13 cellular contexts compared by ENCODE assay signal in genomic region chr6:169263836-169264608, GRCh38. TPM values are rescaled to one million over a fixed set of nuclear protein-coding genes. Genes with fewer than 3 reads are reported as not detected.
DNase-seq lines count a peak whose midpoint lies in the region; ATAC-seq and TF ChIP-seq lines count a peak whose summit lies in the region.
"Had no signal": no experiment of that assay in that cellular context is flagged by ENCODE, and none has a peak within 500 bp of the region (broad histone marks: within the 10 kb centered on the region; RNA-seq: fewer than 3 reads in every experiment).

No MANE protein-coding gene starts in this region.

- no peak overlapping the region for H3K4me3 Mint-ChIP-seq in glutamatergic neuron (ENCODE audit: unreplicated experiment)
- H3K4me3 Mint-ChIP-seq in activated CD4-positive, alpha-beta memory T cell treated with anti-CD3 and anti-CD28 coated beads for 36 hours, result no peak overlapping the region
- H3K4me3 Mint-ChIP-seq: IgD-negative memory B cell; stimulated activated effector memory CD8-positive, alpha-beta T cell treated with anti-CD3 and anti-CD28 coated beads, Interleukin-12 subunit alpha, Interleukin-12 subunit beta, amount 100 ng/mL, for 72 hours had no signal

- no peak overlapping the region for H3K4me3 ChIP-seq in heart left ventricle
- H3K4me3 ChIP-seq in right atrium auricular region, result no peak overlapping the region
- H3K4me3 ChIP-seq in transverse colon, result no peak overlapping the region
- H3K4me3 ChIP-seq: skin epidermis had no signal

- intact Hi-C loops in heart left ventricle (cut with DNase I), result no loop called here
- intact Hi-C loops in transverse colon (cut with DNase I; ENCODE audit: low total_unique reads), result no loop called here
- intact Hi-C loops in activated CD4-positive, alpha-beta memory T cell treated with anti-CD3 and anti-CD28 coated beads for 36 hours (cut with micrococcal nuclease), result no loop called here

- no peak for TF ChIP-seq CTCF in heart left ventricle (IDR thresholded peaks at IDR 0.05)
- TF ChIP-seq CTCF in right atrium auricular region (IDR thresholded peaks at IDR 0.05), result no peak
- TF ChIP-seq CTCF in RWPE1 (conservative IDR thresholded peaks at IDR 0.05; ENCODE audit: low read depth), result no peak
- no peak for TF ChIP-seq CTCF in glutamatergic neuron (IDR thresholded peaks at IDR 0.05; ENCODE audit: partially characterized antibody, unreplicated experiment)
- TF ChIP-seq CTCF in transverse colon (IDR thresholded peaks at IDR 0.05), result no peak
- TF ChIP-seq CTCF in GM10266 (IDR thresholded peaks at IDR 0.05; ENCODE audit: control insufficient read depth, insufficient read depth, low read depth, missing control alignments), result no peak

- H3K27me3 Mint-ChIP-seq in glutamatergic neuron (ENCODE audit: unreplicated experiment), result peaks cover 7% of the 10 kb centered on the region
- peaks cover 3% of the 10 kb centered on the region for H3K27me3 Mint-ChIP-seq in activated CD4-positive, alpha-beta memory T cell treated with anti-CD3 and anti-CD28 coated beads for 36 hours
- H3K27me3 Mint-ChIP-seq: IgD-negative memory B cell had no signal

- H3K36me3 ChIP-seq in heart left ventricle, result no peaks in the 10 kb centered on the region
- no peaks in the 10 kb centered on the region for H3K36me3 ChIP-seq in right atrium auricular region
- no peaks in the 10 kb centered on the region for H3K36me3 ChIP-seq in transverse colon

- H3K36me3 Mint-ChIP-seq in glutamatergic neuron (ENCODE audit: unreplicated experiment), result peaks cover 5% of the 10 kb centered on the region
- H3K36me3 Mint-ChIP-seq in activated CD4-positive, alpha-beta memory T cell treated with anti-CD3 and anti-CD28 coated beads for 36 hours, result no peaks in the 10 kb centered on the region
- H3K36me3 Mint-ChIP-seq: IgD-negative memory B cell; stimulated activated effector memory CD8-positive, alpha-beta T cell treated with anti-CD3 and anti-CD28 coated beads, Interleukin-12 subunit alpha, Interleukin-12 subunit beta, amount 100 ng/mL, for 72 hours had no signal

- CTCF ChIA-PET in RWPE1 (lab: Yijun Ruan, JAX), result no interaction called here
- CTCF ChIA-PET in activated CD4-positive, alpha-beta memory T cell treated with anti-CD3 and anti-CD28 coated beads for 36 hours (lab: Charles Lee), result no interaction called here

- H3K27me3 ChIP-seq in heart left ventricle (no peaks in the 10 kb centered on the region), right atrium auricular region (no peaks in the 10 kb centered on the region), transverse colon (no peaks in the 10 kb centered on the region)

- ATAC-seq in heart left ventricle, result peak in 3 of 4 donors; percentile 73 to 78 (median 76)
- ATAC-seq: stimulated activated effector memory CD8-positive, alpha-beta T cell treated with anti-CD3 and anti-CD28 coated beads, Interleukin-12 subunit alpha, Interleukin-12 subunit beta, amount 100 ng/mL, for 72 hours had no signal

- DNase-seq in heart left ventricle, result peak in 3 of 5 donors; percentile 52 to 76 (median 60)
- DNase-seq in right atrium auricular region (ENCODE audit: low spot score), result no peak
- peak; percentile 42 for DNase-seq in RWPE1 (ENCODE audit: low spot score)
- DNase-seq in glutamatergic neuron, result no peak
- peak; percentile 25 for DNase-seq in transverse colon
- DNase-seq in activated CD4-positive, alpha-beta memory T cell treated with anti-CD3 and anti-CD28 coated beads for 36 hours, result no peak
- no peak for DNase-seq in OCI-M2 (lab: John Stamatoyannopoulos, UW; ENCODE audit: unreplicated experiment)
- no peak for DNase-seq in GM10266 (ENCODE audit: extremely low spot score)
- DNase-seq: activated CD8-positive, alpha-beta memory T cell treated with anti-CD3 and anti-CD28 coated beads, Interleukin-2, amount 50 U/mL, for 48 hours; GOT3 had no signal

- peaks cover 0 to 2% (median 0%) of the 10 kb centered on the region in 12 donors for H3K4me1 ChIP-seq in heart left ventricle
- H3K4me1 ChIP-seq in right atrium auricular region, result no peaks in the 10 kb centered on the region
- H3K4me1 ChIP-seq in transverse colon, result no peaks in the 10 kb centered on the region

- peaks cover 6% of the 10 kb centered on the region for H3K4me1 Mint-ChIP-seq in glutamatergic neuron (ENCODE audit: low read depth, unreplicated experiment)
- no peaks in the 10 kb centered on the region for H3K4me1 Mint-ChIP-seq in activated CD4-positive, alpha-beta memory T cell treated with anti-CD3 and anti-CD28 coated beads for 36 hours (ENCODE audit: low read depth)
- H3K4me1 Mint-ChIP-seq: IgD-negative memory B cell; stimulated activated effector memory CD8-positive, alpha-beta T cell treated with anti-CD3 and anti-CD28 coated beads, Interleukin-12 subunit alpha, Interleukin-12 subunit beta, amount 100 ng/mL, for 72 hours had no signal

- peak overlapping the region; percentile 90 for H3K27ac Mint-ChIP-seq in glutamatergic neuron (ENCODE audit: unreplicated experiment)
- no peak overlapping the region for H3K27ac Mint-ChIP-seq in activated CD4-positive, alpha-beta memory T cell treated with anti-CD3 and anti-CD28 coated beads for 36 hours
- H3K27ac Mint-ChIP-seq: IgD-negative memory B cell; stimulated activated effector memory CD8-positive, alpha-beta T cell treated with anti-CD3 and anti-CD28 coated beads, Interleukin-12 subunit alpha, Interleukin-12 subunit beta, amount 100 ng/mL, for 72 hours had no signal

- 73 to 81% (median 78%) methylated on average over 19 to 21 of the region's 21 CpGs for WGBS in heart left ventricle, 4 donors
- 40 to 79% methylated on average over 1 to 21 of the region's 21 CpGs for WGBS in transverse colon (ENCODE audit: low coverage in 1 of 2), 2 donors

- H3K27ac ChIP-seq in heart left ventricle (no peak overlapping the region), right atrium auricular region (no peak overlapping the region), RWPE1 (no peak overlapping the region), transverse colon (no peak overlapping the region)

- peaks cover 2% of the 10 kb centered on the region for H3K9me3 Mint-ChIP-seq in glutamatergic neuron (ENCODE audit: unreplicated experiment)
- H3K9me3 Mint-ChIP-seq in activated CD4-positive, alpha-beta memory T cell treated with anti-CD3 and anti-CD28 coated beads for 36 hours, result no peaks in the 10 kb centered on the region
- H3K9me3 Mint-ChIP-seq: IgD-negative memory B cell; stimulated activated effector memory CD8-positive, alpha-beta T cell treated with anti-CD3 and anti-CD28 coated beads, Interleukin-12 subunit alpha, Interleukin-12 subunit beta, amount 100 ng/mL, for 72 hours had no signal

- H3K9me3 ChIP-seq in heart left ventricle (peaks cover 0 to 8% (median 0%) of the 10 kb centered on the region in 12 donors), right atrium auricular region (no peaks in the 10 kb centered on the region), transverse colon (no peaks in the 10 kb centered on the region)

- TF ChIP-seq EP300 in transverse colon (IDR thresholded peaks at IDR 0.05; ENCODE audit: low read depth), result no peak

- POLR2A ChIA-PET in RWPE1 (lab: Yijun Ruan, JAX; ENCODE audit: low non-redundant PET), result no interaction called here
- POLR2A ChIA-PET in activated CD4-positive, alpha-beta memory T cell treated with anti-CD3 and anti-CD28 coated beads for 36 hours (lab: Charles Lee), result no interaction called here

- in situ Hi-C loops in transverse colon (cut with MboI; ENCODE audit: low pct_ligation_motif_present in 1 of 4, low pct_unique_long_range_greater_than_20kb in 1 of 4, low sequenced_read_pairs in 3 of 4), result no loop called here

- no peak for TF ChIP-seq POLR2A in heart left ventricle (IDR thresholded peaks at IDR 0.05)
- TF ChIP-seq POLR2A in transverse colon (IDR thresholded peaks at IDR 0.05), result no peak

RNA-seq across cellular contexts. Expression of gene THBS2, which starts 10.4 kb away (rescaled TPM):
- total RNA-seq in heart left ventricle (10 to 100 TPM in 8 of 9 donors, 1 to 10 TPM in 1; 7.9 to 51.7 (median 15.9) TPM), right atrium auricular region (10 to 100 TPM; 16.2 to 24.5 TPM), glutamatergic neuron (ENCODE audit: unreplicated experiment) (3.1 TPM), transverse colon (10 to 100 TPM; 11.5 to 25.5 (median 18.1) TPM)
- polyA plus RNA-seq in heart left ventricle, result 10 to 100 TPM in 1 of 2 donors, 1 to 10 TPM in 1; 1.9 to 19.8 TPM
- total RNA-seq in activated CD4-positive, alpha-beta memory T cell treated with anti-CD3 and anti-CD28 coated beads for 36 hours, result not detected

Comparison
In these comparisons a context has a peak if more than half of its experiments do, and no peak if none do; other contexts are left out.
1. DNase-seq: peak in heart left ventricle (3 of 5), RWPE1 (single experiment) and transverse colon (single experiment); none in right atrium auricular region (single experiment), glutamatergic neuron (single experiment), activated CD4-positive, alpha-beta memory T cell treated with anti-CD3 and anti-CD28 coated beads for 36 hours (single experiment), OCI-M2 (single experiment) and GM10266 (single experiment).